ENCODE assay signal across 22 cellular contexts in genomic region chr6:56819604-56820003, GRCh38.
"Had no signal": no experiment of that assay in that cellular context is flagged by ENCODE, and none has a peak within 500 bp of the region (broad histone marks: within the 10 kb centered on the region; RNA-seq: fewer than 3 reads in every experiment).

No MANE protein-coding gene starts in this region.

- H3K27ac ChIP-seq: coronary artery, epithelial cell of prostate, hepatocyte, neutrophil, pancreas, right lobe of liver, suprapubic skin, transverse colon, VCaP had no signal

- H3K27me3 ChIP-seq: hepatocyte, neutrophil, pancreas, right lobe of liver, suprapubic skin, transverse colon had no signal

- H3K4me1 ChIP-seq: pancreas, right lobe of liver, suprapubic skin had no signal

- H3K4me3 ChIP-seq: coronary artery, hepatocyte, pancreas, right lobe of liver, suprapubic skin, transverse colon had no signal

- H2AFZ ChIP-seq: hepatocyte had no signal

- H3K4me2 ChIP-seq: hepatocyte had no signal

- H3K9me3 ChIP-seq: neutrophil, pancreas, right lobe of liver, suprapubic skin, transverse colon had no signal

- DNase-seq: activated CD4-positive, alpha-beta memory T cell treated with anti-CD3 and anti-CD28 coated beads, Interleukin-2, amount 10 ng/mL, durations not matched to agents 7 days and 5 days; activated CD4-positive, alpha-beta T cell treated with anti-CD3 and anti-CD28 coated beads, Interleukin-2, amount 10 ng/mL, durations not matched to agents 24 days and 14 days; activated CD8-positive, alpha-beta memory T cell treated with anti-CD3 and anti-CD28 coated beads, Interleukin-2, amount 10 ng/mL, durations not matched to agents 7 days and 5 days; activated gamma-delta T cell; activated T-cell treated with anti-CD3 and anti-CD28 coated beads for 4 hours; aorta; immature natural killer cell; left ventricle myocardium superior; mammary epithelial cell; pancreas; right lobe of liver; small intestine; stimulated activated CD4-positive, alpha-beta T cell treated with anti-CD3 and anti-CD28 coated beads, Interleukin-2, amount 100 ng/mL, for 24 hours; stimulated activated naive CD8-positive, alpha-beta T cell treated with anti-CD3 and anti-CD28 coated beads, Interleukin-15, amount 100 ng/mL, for 72 hours; T-helper 2 cell; transverse colon had no signal

- H3K36me3 ChIP-seq: neutrophil, pancreas, right lobe of liver, suprapubic skin, transverse colon had no signal
